ENCODE assay signal across 10 cellular contexts in the genomic region with DNA sequence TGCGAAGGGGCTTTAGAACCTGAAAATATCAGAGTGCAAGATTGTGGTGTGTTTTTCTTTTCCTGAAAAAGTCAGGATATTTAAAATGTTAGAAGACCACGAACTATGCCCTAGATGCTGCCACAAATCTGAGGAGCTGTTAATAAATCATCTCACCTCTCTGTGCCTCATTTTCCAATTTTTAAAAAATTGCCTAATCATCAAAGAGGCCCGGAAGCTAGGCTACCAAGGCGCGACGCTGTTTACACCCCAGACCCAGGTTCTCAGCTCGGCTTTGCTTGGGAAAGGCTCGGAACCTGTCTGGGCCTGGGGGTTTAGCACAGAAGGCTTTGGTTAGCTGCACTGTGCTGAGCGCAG.
DNase-seq lines count a peak whose midpoint lies in the region; ATAC-seq and TF ChIP-seq lines count a peak whose summit lies in the region.
"Had no signal": no experiment of that assay in that cellular context is flagged by ENCODE, and none has a peak within 500 bp of the region (broad histone marks: within the 10 kb centered on the region; RNA-seq: fewer than 3 reads in every experiment).

No MANE protein-coding gene starts in this region.

- no peak overlapping the region for H3K27ac Mint-ChIP-seq in naive B cell
- H3K27ac Mint-ChIP-seq: activated CD8-positive, alpha-beta memory T cell treated with anti-CD3 and anti-CD28 coated beads, Interleukin-2, amount 10 ng/mL, durations not matched to agents 7 days and 5 days; dendritic cell treated with granulocyte-macrophage colony-stimulating factor and Interleukin-4, amounts not matched to agents 40 ng/mL and 50 ng/mL, for 4 days had no signal

- no peaks in the 10 kb centered on the region for H3K9me3 Mint-ChIP-seq in naive B cell
- H3K9me3 Mint-ChIP-seq: dendritic cell treated with granulocyte-macrophage colony-stimulating factor and Interleukin-4, amounts not matched to agents 40 ng/mL and 50 ng/mL, for 4 days had no signal

- no peaks in the 10 kb centered on the region for H3K36me3 ChIP-seq in right atrium auricular region
- no peaks in the 10 kb centered on the region for H3K36me3 ChIP-seq in brain microvascular endothelial cell (replicated peaks)
- no peaks in the 10 kb centered on the region for H3K36me3 ChIP-seq in upper lobe of right lung

- intact Hi-C loops in left ventricle myocardium superior (cut with micrococcal nuclease): no loop called here
- intact Hi-C loops in upper lobe of right lung (cut with DNase I): no loop called here

- no peaks in the 10 kb centered on the region for H3K36me3 Mint-ChIP-seq in naive B cell
- H3K36me3 Mint-ChIP-seq: activated CD8-positive, alpha-beta memory T cell treated with anti-CD3 and anti-CD28 coated beads, Interleukin-2, amount 10 ng/mL, durations not matched to agents 7 days and 5 days had no signal

- in situ Hi-C loops in brain microvascular endothelial cell (cut with HindIII; ENCODE audit: low pct_ligation_motif_present, low sequenced_read_pairs): no loop called here

- no peaks in the 10 kb centered on the region for H3K9me3 ChIP-seq in right atrium auricular region
- H3K9me3 ChIP-seq in upper lobe of right lung: no peaks in the 10 kb centered on the region

- H3K27me3 ChIP-seq in right atrium auricular region (no peaks in the 10 kb centered on the region), brain microvascular endothelial cell (replicated peaks) (no peaks in the 10 kb centered on the region), upper lobe of right lung (no peaks in the 10 kb centered on the region)

- peak overlapping the region in 7 of 8 donors; percentile 6 to 45 (median 11) for H3K4me3 Mint-ChIP-seq in naive B cell
- H3K4me3 Mint-ChIP-seq: activated CD8-positive, alpha-beta memory T cell treated with anti-CD3 and anti-CD28 coated beads, Interleukin-2, amount 10 ng/mL, durations not matched to agents 7 days and 5 days had no signal

- peaks cover 40 to 53% (median 48%) of the 10 kb centered on the region in 3 donors for H3K27me3 Mint-ChIP-seq in naive B cell

- ATAC-seq in left ventricle myocardium superior (no peak), naive B cell (ENCODE audit: low read depth in 2 of 2) (no peak), upper lobe of right lung (no peak)

- peak overlapping the region; percentile 67 to 73 for H3K27ac ChIP-seq in right atrium auricular region
- no peak overlapping the region for H3K27ac ChIP-seq in brain microvascular endothelial cell
- H3K27ac ChIP-seq in upper lobe of right lung: no peak overlapping the region

- no peak for DNase-seq in right atrium auricular region (ENCODE audit: low spot score)
- DNase-seq in left ventricle myocardium superior: no peak
- no peak for DNase-seq in brain microvascular endothelial cell
- no peak for DNase-seq in naive B cell
- no peak for DNase-seq in upper lobe of right lung
- no peak for DNase-seq in C1 segment of cervical spinal cord (lab: John Stamatoyannopoulos, UW)
- DNase-seq in activated CD4-positive, CD25-positive, alpha-beta regulatory T cell (lab: John Stamatoyannopoulos, UW): no peak
- no peak for DNase-seq in HuH-7.5 (ENCODE audit: low spot score)
- DNase-seq: activated CD8-positive, alpha-beta memory T cell treated with anti-CD3 and anti-CD28 coated beads, Interleukin-2, amount 10 ng/mL, durations not matched to agents 7 days and 5 days had no signal

- H3K4me1 ChIP-seq in right atrium auricular region (peaks cover 0 to 17% of the 10 kb centered on the region in 2 donors), upper lobe of right lung (peaks cover 7% of the 10 kb centered on the region)

- TF ChIP-seq CTCF in right atrium auricular region (IDR thresholded peaks at IDR 0.05) (no peak), brain microvascular endothelial cell (IDR thresholded peaks at IDR 0.05; ENCODE audit: low read depth, low read length, missing control alignments) (no peak), upper lobe of right lung (IDR thresholded peaks at IDR 0.05) (no peak)

- H3K4me1 Mint-ChIP-seq in naive B cell: peaks cover 0 to 4% (median 0%) of the 10 kb centered on the region in 3 donors
- H3K4me1 Mint-ChIP-seq: activated CD8-positive, alpha-beta memory T cell treated with anti-CD3 and anti-CD28 coated beads, Interleukin-2, amount 10 ng/mL, durations not matched to agents 7 days and 5 days had no signal

- H3K4me3 ChIP-seq in right atrium auricular region: peak overlapping the region; percentile 23 to 49
- H3K4me3 ChIP-seq in brain microvascular endothelial cell (ENCODE audit: low read depth, low read length): peak overlapping the region; percentile 31
- H3K4me3 ChIP-seq in upper lobe of right lung: peak overlapping the region; percentile 42

Comparison
In these comparisons a context has a peak if more than half of its experiments do, and no peak if none do; other contexts are left out.
1. H3K27ac ChIP-seq: peak in right atrium auricular region (2 of 2); none in brain microvascular endothelial cell (single experiment) and upper lobe of right lung (single experiment).
2. Peak in every context shown above with its lines, with median percentiles within 50 percentile points of each other: H3K4me3 ChIP-seq.